In the genomic region with DNA sequence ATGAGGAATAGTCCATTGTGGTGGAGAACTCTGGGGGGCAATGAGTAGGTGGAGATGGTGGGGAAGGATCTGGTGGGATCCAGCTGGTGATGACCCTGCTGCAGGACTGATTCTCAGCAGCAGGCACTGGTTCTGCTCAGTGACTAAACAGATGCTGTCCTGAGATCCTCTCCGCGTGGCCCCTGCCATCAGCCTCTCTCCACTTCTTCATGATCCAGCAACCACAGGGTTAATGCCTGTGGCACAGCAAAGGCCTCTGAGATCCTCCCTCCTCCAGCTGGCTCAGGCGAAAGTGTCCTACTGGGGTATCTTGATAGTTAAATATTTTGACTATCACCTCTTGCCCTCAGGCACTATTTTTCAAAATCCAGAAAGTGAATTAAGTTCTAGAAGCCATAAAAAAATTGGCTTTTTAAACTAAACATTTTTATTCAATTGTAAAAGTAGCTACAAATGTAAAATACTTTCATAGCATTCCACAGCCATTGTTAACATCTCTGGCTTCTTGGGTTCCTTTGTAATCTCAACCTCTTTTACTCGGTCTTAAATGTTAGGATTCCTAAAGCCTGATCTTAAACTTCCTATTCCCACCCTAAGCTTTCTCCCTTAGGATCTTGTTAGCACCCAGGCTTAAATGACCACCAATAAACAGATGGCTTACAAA, we compare ENCODE assay signal across 1 cellular context.
TF ChIP-seq lines count a peak whose summit lies in the region.

No MANE protein-coding gene starts in this region.

TF ChIP-seq in K562, 482 proteins besides CTCF, POLR2A, EP300 and RAD21:
- TF ChIP-seq CBFA2T3 (IDR thresholded peaks at IDR 0.05) (0 out of 2 replicates have a peak, but pooled peaks have one; percentile 19), CCAR2 (IDR thresholded peaks at IDR 0.05; ENCODE audit: low read depth, low read length) (no peak), ATF7 (IDR thresholded peaks at IDR 0.05) (peak; percentile 29; the same call in 1 of the 2 replicates), NKRF (IDR thresholded peaks at IDR 0.05; ENCODE audit: borderline replicate concordance) (no peak), ZNF253 (CRISPR knock-in tag; conservative IDR thresholded peaks at IDR 0.05) (no peak), TCF7L2 (IDR thresholded peaks at IDR 0.05; ENCODE audit: low read depth, low read length) (0 out of 2 replicates have a peak, but pooled peaks have one; percentile 7), ZNF217 (CRISPR knock-in tag; IDR thresholded peaks at IDR 0.05) (no peak), ZNF79 (CRISPR knock-in tag; IDR thresholded peaks at IDR 0.05; ENCODE audit: low read depth) (no peak)
- TF ChIP-seq, protein P1, sequence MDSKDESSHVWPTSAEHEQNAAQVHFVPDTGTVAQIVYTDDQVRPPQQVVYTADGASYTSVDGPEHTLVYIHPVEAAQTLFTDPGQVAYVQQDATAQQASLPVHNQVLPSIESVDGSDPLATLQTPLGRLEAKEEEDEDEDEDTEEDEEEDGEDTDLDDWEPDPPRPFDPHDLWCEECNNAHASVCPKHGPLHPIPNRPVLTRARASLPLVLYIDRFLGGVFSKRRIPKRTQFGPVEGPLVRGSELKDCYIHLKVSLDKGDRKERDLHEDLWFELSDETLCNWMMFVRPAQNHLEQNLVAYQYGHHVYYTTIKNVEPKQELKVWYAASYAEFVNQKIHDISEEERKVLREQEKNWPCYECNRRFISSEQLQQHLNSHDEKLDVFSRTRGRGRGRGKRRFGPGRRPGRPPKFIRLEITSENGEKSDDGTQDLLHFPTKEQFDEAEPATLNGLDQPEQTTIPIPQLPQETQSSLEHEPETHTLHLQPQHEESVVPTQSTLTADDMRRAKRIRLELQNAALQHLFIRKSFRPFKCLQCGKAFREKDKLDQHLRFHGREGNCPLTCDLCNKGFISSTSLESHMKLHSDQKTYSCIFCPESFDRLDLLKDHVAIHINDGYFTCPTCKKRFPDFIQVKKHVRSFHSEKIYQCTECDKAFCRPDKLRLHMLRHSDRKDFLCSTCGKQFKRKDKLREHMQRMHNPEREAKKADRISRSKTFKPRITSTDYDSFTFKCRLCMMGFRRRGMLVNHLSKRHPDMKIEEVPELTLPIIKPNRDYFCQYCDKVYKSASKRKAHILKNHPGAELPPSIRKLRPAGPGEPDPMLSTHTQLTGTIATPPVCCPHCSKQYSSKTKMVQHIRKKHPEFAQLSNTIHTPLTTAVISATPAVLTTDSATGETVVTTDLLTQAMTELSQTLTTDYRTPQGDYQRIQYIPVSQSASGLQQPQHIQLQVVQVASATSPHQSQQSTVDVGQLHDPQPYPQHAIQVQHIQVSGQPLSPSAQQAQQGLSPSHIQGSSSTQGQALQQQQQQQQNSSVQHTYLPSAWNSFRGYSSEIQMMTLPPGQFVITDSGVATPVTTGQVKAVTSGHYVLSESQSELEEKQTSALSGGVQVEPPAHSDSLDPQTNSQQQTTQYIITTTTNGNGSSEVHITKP (IDR thresholded peaks at IDR 0.05; ENCODE audit: partially characterized antibody), result peak; percentile 95
